ENCODE assay signal across 15 cellular contexts in genomic region chr6:160132297-160132637, GRCh38. TPM values are rescaled to one million over a fixed set of nuclear protein-coding genes. Genes with fewer than 3 reads are reported as not detected.
DNase-seq lines count a peak whose midpoint lies in the region; ATAC-seq and TF ChIP-seq lines count a peak whose summit lies in the region.
"Had no signal": no experiment of that assay in that cellular context is flagged by ENCODE, and none has a peak within 500 bp of the region (broad histone marks: within the 10 kb centered on the region; RNA-seq: fewer than 3 reads in every experiment).

No MANE protein-coding gene starts in this region.

- peak overlapping the region; percentile 1 for H3K27ac Mint-ChIP-seq in stimulated activated naive CD8-positive, alpha-beta T cell treated with anti-CD3 and anti-CD28 coated beads, Interleukin-15, Interleukin-2, amounts not matched to agents 100 ng/mL and 50 ng/mL, for 24 hours
- peak overlapping the region; percentile 16 for H3K27ac Mint-ChIP-seq in neural crest cell (ENCODE audit: unreplicated experiment)

- no peak for TF ChIP-seq CTCF in coronary artery (IDR thresholded peaks at IDR 0.05)
- no peak for TF ChIP-seq CTCF in neural crest cell (conservative IDR thresholded peaks at IDR 0.05)

- H3K4me1 Mint-ChIP-seq in stimulated activated naive CD8-positive, alpha-beta T cell treated with anti-CD3 and anti-CD28 coated beads, Interleukin-15, Interleukin-2, amounts not matched to agents 100 ng/mL and 50 ng/mL, for 24 hours (ENCODE audit: low read depth): peaks cover 12% of the 10 kb centered on the region
- H3K4me1 Mint-ChIP-seq in neural crest cell: no peaks in the 10 kb centered on the region

- no peak overlapping the region for H3K4me3 Mint-ChIP-seq in stimulated activated naive CD8-positive, alpha-beta T cell treated with anti-CD3 and anti-CD28 coated beads, Interleukin-15, Interleukin-2, amounts not matched to agents 100 ng/mL and 50 ng/mL, for 24 hours
- H3K4me3 Mint-ChIP-seq in neural crest cell: no peak overlapping the region
- H3K4me3 Mint-ChIP-seq: CD4-positive, CD25-positive, alpha-beta regulatory T cell had no signal

- H3K36me3 Mint-ChIP-seq in stimulated activated naive CD8-positive, alpha-beta T cell treated with anti-CD3 and anti-CD28 coated beads, Interleukin-15, Interleukin-2, amounts not matched to agents 100 ng/mL and 50 ng/mL, for 24 hours (ENCODE audit: low read depth): peaks cover 4% of the 10 kb centered on the region
- no peaks in the 10 kb centered on the region for H3K36me3 Mint-ChIP-seq in neural crest cell (ENCODE audit: low read depth)
- H3K36me3 Mint-ChIP-seq: CD4-positive, CD25-positive, alpha-beta regulatory T cell had no signal

- no peaks in the 10 kb centered on the region for H3K9me3 Mint-ChIP-seq in stimulated activated naive CD8-positive, alpha-beta T cell treated with anti-CD3 and anti-CD28 coated beads, Interleukin-15, Interleukin-2, amounts not matched to agents 100 ng/mL and 50 ng/mL, for 24 hours
- H3K9me3 Mint-ChIP-seq in neural crest cell: no peaks in the 10 kb centered on the region

- no peak overlapping the region for H3K4me3 ChIP-seq in coronary artery
- H3K4me3 ChIP-seq: GM12878 had no signal

- no peak for ATAC-seq in stimulated activated naive CD8-positive, alpha-beta T cell treated with anti-CD3 and anti-CD28 coated beads, Interleukin-15, Interleukin-2, amounts not matched to agents 100 U/mL and 50 U/mL, for 24 hours
- ATAC-seq in GM21786 (IDR thresholded peaks at IDR 0.05; ENCODE audit: unreplicated experiment) (no peak), HG03442 (IDR thresholded peaks at IDR 0.05; ENCODE audit: unreplicated experiment) (no peak)
- ATAC-seq: GM12878 had no signal

- H3K27me3 Mint-ChIP-seq in stimulated activated naive CD8-positive, alpha-beta T cell treated with anti-CD3 and anti-CD28 coated beads, Interleukin-15, Interleukin-2, amounts not matched to agents 100 ng/mL and 50 ng/mL, for 24 hours: no peaks in the 10 kb centered on the region
- no peaks in the 10 kb centered on the region for H3K27me3 Mint-ChIP-seq in neural crest cell (ENCODE audit: low read depth)
- H3K27me3 Mint-ChIP-seq: CD4-positive, CD25-positive, alpha-beta regulatory T cell had no signal

- peak overlapping the region in 1 of 2 donors; percentile 42 for H3K27ac ChIP-seq in coronary artery

- DNase-seq in stimulated activated naive CD8-positive, alpha-beta T cell treated with anti-CD3 and anti-CD28 coated beads, Interleukin-15, Interleukin-2, amounts not matched to agents 100 U/mL and 50 U/mL, for 24 hours: no peak
- DNase-seq in coronary artery (ENCODE audit: low spot score) (peak; percentile 41), neural crest cell (ENCODE audit: low read depth, low spot score) (no peak)
- no peak for DNase-seq in activated CD4-positive, alpha-beta T cell treated with anti-CD3 and anti-CD28 coated beads, Interleukin-2, amount 50 U/mL, for 48 hours
- DNase-seq: Calu3; CD4-positive, CD25-positive, alpha-beta regulatory T cell; KG1; NCI-H1048; NCI-H226; NCI-H526 treated with DMSO at 0.1 percent for 48 hours had no signal

RNA-seq across cellular contexts. Expression of gene SLC22A1, which starts 10.7 kb away (rescaled TPM):
- 1.7 and 2.1 TPM in 2 replicates for total RNA-seq in neural crest cell
- total RNA-seq: M059J had no signal
